Comparison of ENCODE assay signal across 9 cellular contexts in genomic region chr20:7916648-7917047, GRCh38. TPM values are rescaled to one million over a fixed set of nuclear protein-coding genes. Genes with fewer than 3 reads are reported as not detected.
"Had no signal": no experiment of that assay in that cellular context is flagged by ENCODE, and none has a peak within 500 bp of the region (broad histone marks: within the 10 kb centered on the region; RNA-seq: fewer than 3 reads in every experiment).

No MANE protein-coding gene starts in this region.

- ATAC-seq: K562 had no signal

- H3K27ac ChIP-seq: HL-60, KMS-11 had no signal

- DNase-seq: IMR-90, KBM-7, KG1 had no signal

- H3K4me2 ChIP-seq: KMS-11 had no signal

- H3K9ac ChIP-seq: KMS-11 had no signal

- H3K4me3 ChIP-seq: K562 had no signal

- FAIRE-seq: HTR-8/SVneo, K562 had no signal

RNA-seq across cellular contexts. Expression of gene HAO1, which starts 23.6 kb away (rescaled TPM):
- total RNA-seq: HT-29, IMR-90, K562 had no signal
- polyA plus RNA-seq: IgD-negative memory B cell, IMR-90, K562 had no signal
